ENCODE assay signal across 39 cellular contexts in genomic region chr14:89906000-89906399, GRCh38. TPM values are rescaled to one million over a fixed set of nuclear protein-coding genes. Genes with fewer than 3 reads are reported as not detected.
"Had no signal": no experiment of that assay in that cellular context is flagged by ENCODE, and none has a peak within 500 bp of the region (broad histone marks: within the 10 kb centered on the region; RNA-seq: fewer than 3 reads in every experiment).

No MANE protein-coding gene starts in this region.

- H3K4me3 ChIP-seq: adrenal gland, ascending aorta, body of pancreas, breast epithelium, cardiac muscle cell had no signal

- H3K4me3 Mint-ChIP-seq: activated naive CD4-positive, alpha-beta T cell treated with anti-CD3 and anti-CD28 coated beads for 36 hours; activated naive CD4-positive, alpha-beta T cell treated with anti-CD3 and anti-CD28 coated beads, Interleukin-2, amount 10 ng/mL, durations not matched to agents 7 days and 5 days; activated naive CD4-positive, alpha-beta T cell treated with anti-CD3 and anti-CD28 coated beads, Interleukin-2, amount 50 U/mL, for 24 hours; activated naive CD8-positive, alpha-beta T cell; activated naive CD8-positive, alpha-beta T cell treated with anti-CD3 and anti-CD28 coated beads for 36 hours; activated naive CD8-positive, alpha-beta T cell treated with anti-CD3 and anti-CD28 coated beads, Interleukin-2, amount 10 ng/mL, durations not matched to agents 7 days and 5 days; activated naive CD8-positive, alpha-beta T cell treated with anti-CD3 and anti-CD28 coated beads, Interleukin-2, amount 50 U/mL, for 24 hours; activated T-cell treated with anti-CD3 and anti-CD28 coated beads, Interleukin-2, amount 50 U/mL, for 24 hours; activated T-cell treated with anti-CD3 and anti-CD28 coated beads, Interleukin-2, amount 50 U/mL, for 4 hours; activated T-cell treated with anti-CD3 and anti-CD28 coated beads, Interleukin-2, amount 50 U/mL, for 72 hours; activated T-helper 1 cell treated with anti-CD3 and anti-CD28 coated beads, Interleukin-12 subunit alpha, Interleukin-12 subunit beta, Interleukin-2, Interleukin-4 antibody, amounts not matched to agents 30 ng/mL and 10 ng/mL and 1 ng/mL, durations not matched to agents 14 hours and 24 hours and 36 hours; activated T-helper 17 cell treated with anti-CD3 and anti-CD28 coated beads, Interleukin-2, amount 50 U/mL, for 72 hours; brain; central memory CD8-positive, alpha-beta T cell had no signal

- H3K36me3 ChIP-seq: adrenal gland, ascending aorta, brain microvascular endothelial cell, breast epithelium, cardiac muscle cell had no signal

- H3K27me3 ChIP-seq: adrenal gland, ascending aorta, body of pancreas, brain microvascular endothelial cell, breast epithelium, cardiac muscle cell had no signal

- H3K27ac ChIP-seq: adrenal gland, ascending aorta, body of pancreas, brain microvascular endothelial cell, breast epithelium, cardiac muscle cell had no signal

- FAIRE-seq: astrocyte, bronchial epithelial cell had no signal

- DNase-seq: activated effector memory CD4-positive, alpha-beta T cell treated with anti-CD3 and anti-CD28 coated beads, Interleukin-2, amount 50 U/mL, for 16 hours; activated effector memory CD4-positive, alpha-beta T cell treated with Interleukin-2 at 50 U/mL for 16 hours; activated gamma-delta T cell; activated gamma-delta T cell treated with Interleukin-2 at 50 U/mL for 16 hours; activated naive CD4-positive, alpha-beta T cell; activated naive CD4-positive, alpha-beta T cell treated with anti-CD3 and anti-CD28 coated beads for 36 hours; activated naive CD4-positive, alpha-beta T cell treated with anti-CD3 and anti-CD28 coated beads, Interleukin-2, amount 10 ng/mL, durations not matched to agents 7 days and 5 days; activated naive CD4-positive, alpha-beta T cell treated with anti-CD3 and anti-CD28 coated beads, Interleukin-2, amount 50 U/mL, for 16 hours; activated naive CD4-positive, alpha-beta T cell treated with Interleukin-2 at 50 U/mL for 16 hours; activated naive CD8-positive, alpha-beta T cell treated with anti-CD3 and anti-CD28 coated beads for 36 hours; activated naive CD8-positive, alpha-beta T cell treated with anti-CD3 and anti-CD28 coated beads, Interleukin-2, amount 10 ng/mL, durations not matched to agents 7 days and 5 days; activated naive CD8-positive, alpha-beta T cell treated with anti-CD3 and anti-CD28 coated beads, Interleukin-2, amount 50 U/mL, for 24 hours; activated T-cell treated with anti-CD3 and anti-CD28 coated beads, Interleukin-2, amount 50 U/mL, for 24 hours; activated T-cell treated with anti-CD3 and anti-CD28 coated beads, Interleukin-2, amount 50 U/mL, for 4 hours; activated T-cell treated with anti-CD3 and anti-CD28 coated beads, Interleukin-2, amount 50 U/mL, for 48 hours; activated T-cell treated with anti-CD3 and anti-CD28 coated beads, Interleukin-2, amount 50 U/mL, for 72 hours; adrenal gland; amniotic stem cell; amygdala; anterior cingulate cortex; aorta; body of pancreas; brain microvascular endothelial cell; caudate nucleus; central memory CD4-positive, alpha-beta T cell; cerebellar nuclear complex had no signal

- ATAC-seq: activated naive CD4-positive, alpha-beta T cell treated with anti-CD3 and anti-CD28 coated beads, Interleukin-2, amount 50 U/mL, for 72 hours; activated naive CD8-positive, alpha-beta T cell treated with anti-CD3 and anti-CD28 coated beads, Interleukin-2, amount 50 U/mL, for 24 hours; activated T-cell treated with anti-CD3 and anti-CD28 coated beads, Interleukin-2, amount 50 U/mL, for 4 hours; activated T-cell treated with anti-CD3 and anti-CD28 coated beads, Interleukin-2, amount 50 U/mL, for 72 hours; activated T-helper 17 cell treated with anti-CD3 and anti-CD28 coated beads, Interleukin-2, amount 50 U/mL, for 72 hours; body of pancreas had no signal

- H3K9me3 Mint-ChIP-seq: activated naive CD4-positive, alpha-beta T cell treated with anti-CD3 and anti-CD28 coated beads for 36 hours; activated naive CD4-positive, alpha-beta T cell treated with anti-CD3 and anti-CD28 coated beads, Interleukin-2, amount 10 ng/mL, durations not matched to agents 7 days and 5 days; activated naive CD4-positive, alpha-beta T cell treated with anti-CD3 and anti-CD28 coated beads, Interleukin-2, amount 50 U/mL, for 24 hours; activated naive CD4-positive, alpha-beta T cell treated with anti-CD3 and anti-CD28 coated beads, Interleukin-2, amount 50 U/mL, for 72 hours; activated naive CD8-positive, alpha-beta T cell treated with anti-CD3 and anti-CD28 coated beads for 36 hours; activated naive CD8-positive, alpha-beta T cell treated with anti-CD3 and anti-CD28 coated beads, Interleukin-2, amount 10 ng/mL, durations not matched to agents 7 days and 5 days; activated naive CD8-positive, alpha-beta T cell treated with anti-CD3 and anti-CD28 coated beads, Interleukin-2, amount 50 U/mL, for 24 hours; activated T-cell treated with anti-CD3 and anti-CD28 coated beads, Interleukin-2, amount 50 U/mL, for 24 hours; activated T-cell treated with anti-CD3 and anti-CD28 coated beads, Interleukin-2, amount 50 U/mL, for 4 hours; activated T-cell treated with anti-CD3 and anti-CD28 coated beads, Interleukin-2, amount 50 U/mL, for 72 hours; activated T-helper 1 cell treated with anti-CD3 and anti-CD28 coated beads, Interleukin-12 subunit alpha, Interleukin-12 subunit beta, Interleukin-2, Interleukin-4 antibody, amounts not matched to agents 30 ng/mL and 10 ng/mL and 1 ng/mL, durations not matched to agents 14 hours and 24 hours and 36 hours; activated T-helper 17 cell treated with anti-CD3 and anti-CD28 coated beads, Interleukin-2, amount 50 U/mL, for 72 hours; activated T-helper 2 cell treated with anti-CD3 and anti-CD28 coated beads, Interferon-gamma antibody, Interleukin-2, Interleukin-4, amounts not matched to agents 10 μg/mL and 5 μg/mL and 100 μg/mL, durations not matched to agents 14 hours and 24 hours and 36 hours; central memory CD8-positive, alpha-beta T cell had no signal

- H3K36me3 Mint-ChIP-seq: activated naive CD4-positive, alpha-beta T cell treated with anti-CD3 and anti-CD28 coated beads, Interleukin-2, amount 10 ng/mL, durations not matched to agents 7 days and 5 days; activated naive CD4-positive, alpha-beta T cell treated with anti-CD3 and anti-CD28 coated beads, Interleukin-2, amount 50 U/mL, for 24 hours; activated naive CD4-positive, alpha-beta T cell treated with anti-CD3 and anti-CD28 coated beads, Interleukin-2, amount 50 U/mL, for 72 hours; activated naive CD8-positive, alpha-beta T cell treated with anti-CD3 and anti-CD28 coated beads for 36 hours; activated naive CD8-positive, alpha-beta T cell treated with anti-CD3 and anti-CD28 coated beads, Interleukin-2, amount 10 ng/mL, durations not matched to agents 7 days and 5 days had no signal

- H3K4me1 ChIP-seq: breast epithelium had no signal

- H3K27ac Mint-ChIP-seq: activated naive CD4-positive, alpha-beta T cell treated with anti-CD3 and anti-CD28 coated beads for 36 hours; activated naive CD4-positive, alpha-beta T cell treated with anti-CD3 and anti-CD28 coated beads, Interleukin-2, amount 10 ng/mL, durations not matched to agents 7 days and 5 days; activated naive CD4-positive, alpha-beta T cell treated with anti-CD3 and anti-CD28 coated beads, Interleukin-2, amount 50 U/mL, for 24 hours; activated naive CD4-positive, alpha-beta T cell treated with anti-CD3 and anti-CD28 coated beads, Interleukin-2, amount 50 U/mL, for 72 hours; activated naive CD8-positive, alpha-beta T cell; activated naive CD8-positive, alpha-beta T cell treated with anti-CD3 and anti-CD28 coated beads for 36 hours; activated naive CD8-positive, alpha-beta T cell treated with anti-CD3 and anti-CD28 coated beads, Interleukin-2, amount 10 ng/mL, durations not matched to agents 7 days and 5 days; activated naive CD8-positive, alpha-beta T cell treated with anti-CD3 and anti-CD28 coated beads, Interleukin-2, amount 50 U/mL, for 24 hours; activated T-cell treated with anti-CD3 and anti-CD28 coated beads, Interleukin-2, amount 50 U/mL, for 24 hours; activated T-cell treated with anti-CD3 and anti-CD28 coated beads, Interleukin-2, amount 50 U/mL, for 72 hours; activated T-helper 1 cell treated with anti-CD3 and anti-CD28 coated beads, Interleukin-12 subunit alpha, Interleukin-12 subunit beta, Interleukin-2, Interleukin-4 antibody, amounts not matched to agents 30 ng/mL and 10 ng/mL and 1 ng/mL, durations not matched to agents 14 hours and 24 hours and 36 hours; activated T-helper 17 cell treated with anti-CD3 and anti-CD28 coated beads, Interleukin-2, amount 50 U/mL, for 72 hours; activated T-helper 2 cell treated with anti-CD3 and anti-CD28 coated beads, Interferon-gamma antibody, Interleukin-2, Interleukin-4, amounts not matched to agents 10 μg/mL and 5 μg/mL and 100 μg/mL, durations not matched to agents 14 hours and 24 hours and 36 hours; brain had no signal

- H3K27me3 Mint-ChIP-seq: activated naive CD8-positive, alpha-beta T cell; activated naive CD8-positive, alpha-beta T cell treated with anti-CD3 and anti-CD28 coated beads, Interleukin-2, amount 50 U/mL, for 24 hours; brain had no signal

- H3K9me3 ChIP-seq: adrenal gland, ascending aorta, body of pancreas, breast epithelium had no signal

RNA-seq across cellular contexts. Expression of gene EFCAB11, which starts 48.5 kb away (rescaled TPM):
- total RNA-seq: ascending aorta had no signal
